In genomic region chr3:105686324-105686897, GRCh38 we compare ENCODE assay signal across 8 cellular contexts.
A peak's percentile ranks its signal among the peaks of the same experiment; 100 is the strongest.
DNase-seq lines count a peak whose midpoint lies in the region; ATAC-seq and TF ChIP-seq lines count a peak whose summit lies in the region.

No MANE protein-coding gene starts in this region.

- no peak overlapping the region for H3K27ac ChIP-seq in lung (ENCODE audit: low read depth in 1 of 2, low read length in 1 of 2)

- no peak overlapping the region for H3K4me3 Mint-ChIP-seq in MCF 10A (ENCODE audit: unreplicated experiment)

- POLR2A ChIA-PET in MCF 10A (lab: Yijun Ruan, JAX): no interaction called here

- DNase-seq in activated CD4-positive, CD25-positive, alpha-beta regulatory T cell (lab: John Stamatoyannopoulos, UW): no peak
- peak; percentile 20 for DNase-seq in LoVo (ENCODE audit: low spot score)
- peak; percentile 23 for DNase-seq in MCF 10A (ENCODE audit: unreplicated experiment)
- DNase-seq in lung (ENCODE audit: low spot score): no peak

- no peaks in the 10 kb centered on the region for H3K4me1 ChIP-seq in lung (ENCODE audit: control insufficient read depth in 2 of 2, insufficient read depth in 2 of 2, low read length in 2 of 2)

- peak overlapping the region; percentile 27 for H3K27ac Mint-ChIP-seq in MCF 10A (ENCODE audit: low read depth, unreplicated experiment)

- H3K9me3 ChIP-seq in lung (ENCODE audit: control insufficient read depth in 2 of 2, insufficient read depth in 1 of 2, low read length in 1 of 2): no peaks in the 10 kb centered on the region

- peak; percentile 27 to 28 for ATAC-seq in activated CD4-positive, CD25-positive, alpha-beta regulatory T cell treated with anti-CD3 and anti-CD28 coated beads, Interleukin-2, amount 50 U/mL, for 24 hours
- ATAC-seq in lung (ENCODE audit: insufficient read depth, low FRiP score) (no peak), HG03442 (IDR thresholded peaks at IDR 0.05; ENCODE audit: unreplicated experiment) (no peak), HG02938 (IDR thresholded peaks at IDR 0.05; ENCODE audit: unreplicated experiment) (no peak), HG02759 (IDR thresholded peaks at IDR 0.05; ENCODE audit: unreplicated experiment) (no peak)

- H3K4me3 ChIP-seq in lung: no peak overlapping the region

- peaks cover 16% of the 10 kb centered on the region for H3K36me3 Mint-ChIP-seq in MCF 10A (ENCODE audit: insufficient read depth, unreplicated experiment)

- BruUV-seq in MCF 10A (replicated peaks; lab: Mats Ljungman, UMichigan): no TSS peak

- H3K4me1 Mint-ChIP-seq in MCF 10A (ENCODE audit: insufficient read depth, unreplicated experiment): peaks cover under 1% of the 10 kb centered on the region

- intact Hi-C loops in MCF 10A (cut with micrococcal nuclease): loop anchor here (1.0 to 10.0 kb wide), 6 partner anchors 182 to 1378 kb away; partner anchors contain the start of gene CBLB

- WGBS in lung, 2 donors: 44 to 48% methylated on average over 2 of the region's 2 CpGs

- H3K27me3 ChIP-seq in lung (ENCODE audit: control insufficient read depth, insufficient read depth): no peaks in the 10 kb centered on the region

- no peaks in the 10 kb centered on the region for H3K27me3 Mint-ChIP-seq in MCF 10A (ENCODE audit: insufficient read depth, unreplicated experiment)

- peaks cover 4 to 14% of the 10 kb centered on the region in 2 donors for H3K36me3 ChIP-seq in lung (ENCODE audit: control insufficient read depth in 2 of 2, insufficient read depth in 2 of 2, low read length in 2 of 2)

- no peaks in the 10 kb centered on the region for H3K9me3 Mint-ChIP-seq in MCF 10A (ENCODE audit: unreplicated experiment)

- peak; percentile 73 for TF ChIP-seq CTCF in MCF 10A (IDR thresholded peaks at IDR 0.05; ENCODE audit: unreplicated experiment)
- TF ChIP-seq CTCF in lung (IDR thresholded peaks at IDR 0.05; ENCODE audit: control extremely low read depth, extremely low read depth): peak; percentile 55

- CTCF ChIA-PET in MCF 10A (lab: Yijun Ruan, JAX): interaction anchor here (0.7 to 4.0 kb wide), 6 partner anchors 435 to 923 kb away, joined by 3 to 21 read pairs (median 4); no protein-coding TSS in a partner anchor

Comparison
In these comparisons a context has a peak if more than half of its experiments do, and no peak if none do; other contexts are left out.
1. ATAC-seq: peak in activated CD4-positive, CD25-positive, alpha-beta regulatory T cell treated with anti-CD3 and anti-CD28 coated beads, Interleukin-2, amount 50 U/mL, for 24 hours (2 of 2); none in lung (single experiment), HG03442 (single experiment), HG02938 (single experiment) and HG02759 (single experiment).
2. DNase-seq: peak in LoVo (single experiment) and MCF 10A (single experiment); none in activated CD4-positive, CD25-positive, alpha-beta regulatory T cell (0 of 4) and lung (single experiment).